1 cellular context compared by ENCODE assay signal in the genomic region with DNA sequence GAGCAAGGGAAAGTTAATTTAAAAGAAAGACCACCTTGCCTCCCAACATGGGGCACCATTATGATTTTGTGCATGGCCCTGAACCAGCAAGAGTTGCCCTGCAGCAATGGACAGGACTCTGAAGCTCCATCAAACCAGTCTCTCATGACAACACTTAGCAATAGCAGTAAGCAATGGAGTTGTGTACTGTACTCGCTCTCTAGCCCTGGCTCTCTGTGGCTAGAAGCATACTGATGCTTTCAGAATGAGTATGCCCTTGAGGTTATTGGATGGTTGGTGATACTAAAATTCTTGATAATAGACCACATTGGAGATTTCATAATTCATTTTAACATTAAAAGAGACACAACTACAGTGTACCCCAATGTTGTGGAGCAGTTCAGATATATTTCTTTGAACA.
TF ChIP-seq lines count a peak whose summit lies in the region.

No MANE protein-coding gene starts in this region.

TF ChIP-seq in GM12878, 131 proteins besides CTCF, POLR2A, EP300 and RAD21:
- TF ChIP-seq MYB (IDR thresholded peaks at IDR 0.05; ENCODE audit: borderline replicate concordance, low read depth, low read length) (no peak), KAT2A (conservative IDR thresholded peaks at IDR 0.05; ENCODE audit: control insufficient read depth, low read depth, low read length) (no peak), E4F1 (IDR thresholded peaks at IDR 0.05; ENCODE audit: borderline replicate concordance, partially characterized antibody) (no peak), BMI1 (IDR thresholded peaks at IDR 0.05; ENCODE audit: borderline replicate concordance) (no peak), CBX5 (IDR thresholded peaks at IDR 0.05; ENCODE audit: low read depth) (no peak), ELK1 (IDR thresholded peaks at IDR 0.05; ENCODE audit: low read depth, low read length) (no peak), IRF4 (IDR thresholded peaks at IDR 0.05; ENCODE audit: low read depth, low read length) (peak; percentile 45; the same call in 1 of the 2 replicates), JUNB (IDR thresholded peaks at IDR 0.05) (peak; percentile 32; the same call in 1 of the 2 replicates), EGR1 (IDR thresholded peaks at IDR 0.05; ENCODE audit: borderline replicate concordance in 1 of 2, low read depth in 2 of 2, low read length in 2 of 2) (no peak), RUNX3 (IDR thresholded peaks at IDR 0.05; ENCODE audit: low read length) (peak; percentile 50; the same call in 1 of the 2 replicates), SMAD1 (IDR thresholded peaks at IDR 0.05; ENCODE audit: low read depth, partially characterized antibody) (no peak), POLR2AphosphoS5 (IDR thresholded peaks at IDR 0.05; ENCODE audit: low read length) (no peak), PRDM15 (CRISPR knock-in tag; IDR thresholded peaks at IDR 0.05) (no peak)
- TF ChIP-seq, protein P1, sequence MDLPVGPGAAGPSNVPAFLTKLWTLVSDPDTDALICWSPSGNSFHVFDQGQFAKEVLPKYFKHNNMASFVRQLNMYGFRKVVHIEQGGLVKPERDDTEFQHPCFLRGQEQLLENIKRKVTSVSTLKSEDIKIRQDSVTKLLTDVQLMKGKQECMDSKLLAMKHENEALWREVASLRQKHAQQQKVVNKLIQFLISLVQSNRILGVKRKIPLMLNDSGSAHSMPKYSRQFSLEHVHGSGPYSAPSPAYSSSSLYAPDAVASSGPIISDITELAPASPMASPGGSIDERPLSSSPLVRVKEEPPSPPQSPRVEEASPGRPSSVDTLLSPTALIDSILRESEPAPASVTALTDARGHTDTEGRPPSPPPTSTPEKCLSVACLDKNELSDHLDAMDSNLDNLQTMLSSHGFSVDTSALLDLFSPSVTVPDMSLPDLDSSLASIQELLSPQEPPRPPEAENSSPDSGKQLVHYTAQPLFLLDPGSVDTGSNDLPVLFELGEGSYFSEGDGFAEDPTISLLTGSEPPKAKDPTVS (IDR thresholded peaks at IDR 0.05; ENCODE audit: low read depth, low read length), result no peak
- TF ChIP-seq, protein P2, sequence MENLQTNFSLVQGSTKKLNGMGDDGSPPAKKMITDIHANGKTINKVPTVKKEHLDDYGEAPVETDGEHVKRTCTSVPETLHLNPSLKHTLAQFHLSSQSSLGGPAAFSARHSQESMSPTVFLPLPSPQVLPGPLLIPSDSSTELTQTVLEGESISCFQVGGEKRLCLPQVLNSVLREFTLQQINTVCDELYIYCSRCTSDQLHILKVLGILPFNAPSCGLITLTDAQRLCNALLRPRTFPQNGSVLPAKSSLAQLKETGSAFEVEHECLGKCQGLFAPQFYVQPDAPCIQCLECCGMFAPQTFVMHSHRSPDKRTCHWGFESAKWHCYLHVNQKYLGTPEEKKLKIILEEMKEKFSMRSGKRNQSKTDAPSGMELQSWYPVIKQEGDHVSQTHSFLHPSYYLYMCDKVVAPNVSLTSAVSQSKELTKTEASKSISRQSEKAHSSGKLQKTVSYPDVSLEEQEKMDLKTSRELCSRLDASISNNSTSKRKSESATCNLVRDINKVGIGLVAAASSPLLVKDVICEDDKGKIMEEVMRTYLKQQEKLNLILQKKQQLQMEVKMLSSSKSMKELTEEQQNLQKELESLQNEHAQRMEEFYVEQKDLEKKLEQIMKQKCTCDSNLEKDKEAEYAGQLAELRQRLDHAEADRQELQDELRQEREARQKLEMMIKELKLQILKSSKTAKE (IDR thresholded peaks at IDR 0.05; ENCODE audit: low read depth, poor library complexity, severe bottlenecking), result no peak
- TF ChIP-seq, protein P3, sequence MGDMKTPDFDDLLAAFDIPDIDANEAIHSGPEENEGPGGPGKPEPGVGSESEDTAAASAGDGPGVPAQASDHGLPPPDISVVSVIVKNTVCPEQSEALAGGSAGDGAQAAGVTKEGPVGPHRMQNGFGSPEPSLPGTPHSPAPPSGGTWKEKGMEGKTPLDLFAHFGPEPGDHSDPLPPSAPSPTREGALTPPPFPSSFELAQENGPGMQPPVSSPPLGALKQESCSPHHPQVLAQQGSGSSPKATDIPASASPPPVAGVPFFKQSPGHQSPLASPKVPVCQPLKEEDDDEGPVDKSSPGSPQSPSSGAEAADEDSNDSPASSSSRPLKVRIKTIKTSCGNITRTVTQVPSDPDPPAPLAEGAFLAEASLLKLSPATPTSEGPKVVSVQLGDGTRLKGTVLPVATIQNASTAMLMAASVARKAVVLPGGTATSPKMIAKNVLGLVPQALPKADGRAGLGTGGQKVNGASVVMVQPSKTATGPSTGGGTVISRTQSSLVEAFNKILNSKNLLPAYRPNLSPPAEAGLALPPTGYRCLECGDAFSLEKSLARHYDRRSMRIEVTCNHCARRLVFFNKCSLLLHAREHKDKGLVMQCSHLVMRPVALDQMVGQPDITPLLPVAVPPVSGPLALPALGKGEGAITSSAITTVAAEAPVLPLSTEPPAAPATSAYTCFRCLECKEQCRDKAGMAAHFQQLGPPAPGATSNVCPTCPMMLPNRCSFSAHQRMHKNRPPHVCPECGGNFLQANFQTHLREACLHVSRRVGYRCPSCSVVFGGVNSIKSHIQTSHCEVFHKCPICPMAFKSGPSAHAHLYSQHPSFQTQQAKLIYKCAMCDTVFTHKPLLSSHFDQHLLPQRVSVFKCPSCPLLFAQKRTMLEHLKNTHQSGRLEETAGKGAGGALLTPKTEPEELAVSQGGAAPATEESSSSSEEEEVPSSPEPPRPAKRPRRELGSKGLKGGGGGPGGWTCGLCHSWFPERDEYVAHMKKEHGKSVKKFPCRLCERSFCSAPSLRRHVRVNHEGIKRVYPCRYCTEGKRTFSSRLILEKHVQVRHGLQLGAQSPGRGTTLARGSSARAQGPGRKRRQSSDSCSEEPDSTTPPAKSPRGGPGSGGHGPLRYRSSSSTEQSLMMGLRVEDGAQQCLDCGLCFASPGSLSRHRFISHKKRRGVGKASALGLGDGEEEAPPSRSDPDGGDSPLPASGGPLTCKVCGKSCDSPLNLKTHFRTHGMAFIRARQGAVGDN (IDR thresholded peaks at IDR 0.05), result no peak
- TF ChIP-seq, protein P4, sequence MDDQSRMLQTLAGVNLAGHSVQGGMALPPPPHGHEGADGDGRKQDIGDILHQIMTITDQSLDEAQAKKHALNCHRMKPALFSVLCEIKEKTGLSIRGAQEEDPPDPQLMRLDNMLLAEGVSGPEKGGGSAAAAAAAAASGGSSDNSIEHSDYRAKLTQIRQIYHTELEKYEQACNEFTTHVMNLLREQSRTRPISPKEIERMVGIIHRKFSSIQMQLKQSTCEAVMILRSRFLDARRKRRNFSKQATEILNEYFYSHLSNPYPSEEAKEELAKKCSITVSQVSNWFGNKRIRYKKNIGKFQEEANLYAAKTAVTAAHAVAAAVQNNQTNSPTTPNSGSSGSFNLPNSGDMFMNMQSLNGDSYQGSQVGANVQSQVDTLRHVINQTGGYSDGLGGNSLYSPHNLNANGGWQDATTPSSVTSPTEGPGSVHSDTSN (IDR thresholded peaks at IDR 0.05; ENCODE audit: insufficient replicate concordance, low read depth, low read length), result no peak
- TF ChIP-seq, protein P5, sequence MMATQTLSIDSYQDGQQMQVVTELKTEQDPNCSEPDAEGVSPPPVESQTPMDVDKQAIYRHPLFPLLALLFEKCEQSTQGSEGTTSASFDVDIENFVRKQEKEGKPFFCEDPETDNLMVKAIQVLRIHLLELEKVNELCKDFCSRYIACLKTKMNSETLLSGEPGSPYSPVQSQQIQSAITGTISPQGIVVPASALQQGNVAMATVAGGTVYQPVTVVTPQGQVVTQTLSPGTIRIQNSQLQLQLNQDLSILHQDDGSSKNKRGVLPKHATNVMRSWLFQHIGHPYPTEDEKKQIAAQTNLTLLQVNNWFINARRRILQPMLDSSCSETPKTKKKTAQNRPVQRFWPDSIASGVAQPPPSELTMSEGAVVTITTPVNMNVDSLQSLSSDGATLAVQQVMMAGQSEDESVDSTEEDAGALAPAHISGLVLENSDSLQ (IDR thresholded peaks at IDR 0.05), result no peak
- TF ChIP-seq, protein P6, sequence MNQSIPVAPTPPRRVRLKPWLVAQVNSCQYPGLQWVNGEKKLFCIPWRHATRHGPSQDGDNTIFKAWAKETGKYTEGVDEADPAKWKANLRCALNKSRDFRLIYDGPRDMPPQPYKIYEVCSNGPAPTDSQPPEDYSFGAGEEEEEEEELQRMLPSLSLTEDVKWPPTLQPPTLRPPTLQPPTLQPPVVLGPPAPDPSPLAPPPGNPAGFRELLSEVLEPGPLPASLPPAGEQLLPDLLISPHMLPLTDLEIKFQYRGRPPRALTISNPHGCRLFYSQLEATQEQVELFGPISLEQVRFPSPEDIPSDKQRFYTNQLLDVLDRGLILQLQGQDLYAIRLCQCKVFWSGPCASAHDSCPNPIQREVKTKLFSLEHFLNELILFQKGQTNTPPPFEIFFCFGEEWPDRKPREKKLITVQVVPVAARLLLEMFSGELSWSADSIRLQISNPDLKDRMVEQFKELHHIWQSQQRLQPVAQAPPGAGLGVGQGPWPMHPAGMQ (IDR thresholded peaks at IDR 0.05; ENCODE audit: borderline replicate concordance), result no peak
